26 cellular contexts compared by ENCODE assay signal in genomic region chr10:21214329-21214728, GRCh38.
DNase-seq lines count a peak whose midpoint lies in the region; ATAC-seq, FAIRE-seq and TF ChIP-seq lines count a peak whose summit lies in the region.
"Had no signal": no experiment of that assay in that cellular context is flagged by ENCODE, and none has a peak within 500 bp of the region (broad histone marks: within the 10 kb centered on the region; RNA-seq: fewer than 3 reads in every experiment).

No MANE protein-coding gene starts in this region.

- TF ChIP-seq RAD21 in H1 (IDR thresholded peaks at IDR 0.05 in 1 of 2, conservative IDR thresholded peaks at IDR 0.05 in 1 of 2; ENCODE audit: low read depth in 2 of 2, low read length in 2 of 2), result no peak

- no peak for TF ChIP-seq POLR2A in H1 (IDR thresholded peaks at IDR 0.05; ENCODE audit: control extremely low read depth in 1 of 2, low read depth in 2 of 2, low read length in 2 of 2)

- peak overlapping the region; percentile 80 for H3K4ac ChIP-seq in H1 (replicated peaks; ENCODE audit: insufficient read length, low read depth, low read length)
- no peak overlapping the region for H3K4ac ChIP-seq in trophoblast cell (ENCODE audit: low read depth, low read length)

- H2BK15ac ChIP-seq in H1 (ENCODE audit: low read length), result no peak overlapping the region

- H3K9ac ChIP-seq in H1 (replicated peaks in 1 of 4; ENCODE audit: extremely low read depth in 1 of 4, low read depth in 3 of 4, low read length in 3 of 4) (peak overlapping the region in 1 of 4 experiments; percentile 63; a peak in 1 of 7 replicates), trophoblast cell (ENCODE audit: low read length) (no peak overlapping the region), neural progenitor cell (no peak overlapping the region)
- H3K9ac ChIP-seq: BLaER1 treated with 17β-estradiol and CSF1 and Interleukin-3, amounts not matched to agents 10 nM and 100 nM had no signal

- H3K23ac ChIP-seq in H1 (ENCODE audit: insufficient read length), result peak overlapping the region; percentile 99
- H3K23ac ChIP-seq in trophoblast cell (ENCODE audit: low read length), result peak overlapping the region; percentile 3

- no peak overlapping the region; the same call in 1 of the 2 replicates for H2BK5ac ChIP-seq in H1 (ENCODE audit: low read depth, low read length)
- H2BK5ac ChIP-seq in trophoblast cell (ENCODE audit: low read depth, low read length, poor library complexity), result no peak overlapping the region

- H2BK20ac ChIP-seq in H1 (ENCODE audit: low read length), result no peak overlapping the region

- peaks cover 2% of the 10 kb centered on the region; the same call in 1 of the 2 replicates for H3K23me2 ChIP-seq in H1 (ENCODE audit: low read depth, low read length)

- no peaks in the 10 kb centered on the region; the same call in none of the 2 replicates for H3K79me1 ChIP-seq in H1 (ENCODE audit: low read depth, low read length)
- no peaks in the 10 kb centered on the region for H3K79me1 ChIP-seq in trophoblast cell (ENCODE audit: low read length)

- H3K4me2 ChIP-seq in H1 (ENCODE audit: insufficient read depth in 1 of 2, low read depth in 2 of 2, low read length in 2 of 2), result no peak overlapping the region
- H3K4me2 ChIP-seq in trophoblast cell (ENCODE audit: low read length), result no peak overlapping the region
- H3K4me2 ChIP-seq in neural progenitor cell, result no peak overlapping the region
- H3K4me2 ChIP-seq: A549; BLaER1 treated with 17β-estradiol and CSF1 and Interleukin-3, amounts not matched to agents 10 nM and 100 nM; GM23338 had no signal

- TF ChIP-seq CTCF in HEK293 (tag by site-specific recombination; IDR thresholded peaks at IDR 0.05), result no peak
- no peak for TF ChIP-seq CTCF in WTC11 (IDR thresholded peaks at IDR 0.05)
- TF ChIP-seq CTCF in H1 (IDR thresholded peaks at IDR 0.05; ENCODE audit: control extremely low read depth in 1 of 3, insufficient read depth in 1 of 3, low read depth in 1 of 3, low read length in 3 of 3), result no peak
- no peak for TF ChIP-seq CTCF in neural progenitor cell (IDR thresholded peaks at IDR 0.05)

- peak overlapping the region; percentile 95 for H3K14ac ChIP-seq in H1 (ENCODE audit: insufficient read length)
- H3K14ac ChIP-seq in trophoblast cell (ENCODE audit: low read length), result no peak overlapping the region

- 88% methylated on average over 3 of the region's 3 CpGs; no CpG with 5 or more reads in 1 of the 2 experiments for WGBS in H1 (ENCODE audit: extremely low coverage in 1 of 2, insufficient coverage in 1 of 2, insufficient read length in 1 of 2, insufficient replicate concordance in 2 of 2, low coverage in 1 of 2, low lambda C conversion rate in 2 of 2, missing lambda C conversion rate in 1 of 2), 2 experiments
- no CpG with 5 or more reads among the region's 3 CpGs for WGBS in trophoblast cell (ENCODE audit: extremely low coverage, insufficient coverage, insufficient read length)
- WGBS in small intestine, 3 donors, result 95 to 96% (median 95%) methylated on average over 3 of the region's 3 CpGs

- no peak overlapping the region; the same call in 1 of the 2 replicates for H2BK12ac ChIP-seq in H1 (ENCODE audit: low read depth, low read length)
- H2BK12ac ChIP-seq in trophoblast cell (ENCODE audit: low read length), result no peak overlapping the region

- H3K36me3 ChIP-seq in HEK293 (ENCODE audit: control insufficient read depth in 2 of 2, insufficient read depth in 1 of 2, low read length in 2 of 2) (no peaks in the 10 kb centered on the region), H1 (ENCODE audit: control insufficient read depth in 2 of 4, insufficient read depth in 4 of 4, low read length in 3 of 4) (no peaks in the 10 kb centered on the region; a peak in 1 of 8 replicates), trophoblast cell (ENCODE audit: control insufficient read depth in 1 of 2, insufficient read depth in 2 of 2, low read length in 2 of 2) (no peaks in the 10 kb centered on the region), small intestine (ENCODE audit: control insufficient read depth in 2 of 2, insufficient read depth in 2 of 2, low read length in 2 of 2) (no peaks in the 10 kb centered on the region), neural progenitor cell (no peaks in the 10 kb centered on the region)
- H3K36me3 ChIP-seq: BE2C; BLaER1 treated with 17β-estradiol and CSF1 and Interleukin-3, amounts not matched to agents 10 nM and 100 nM; HAP-1 had no signal

- POLR2A ChIA-PET in HEK293 (lab: Yijun Ruan, JAX) (no interaction called here), WTC11 (lab: Charles Lee) (no interaction called here), H1 (lab: Charles Lee; ENCODE audit: partially characterized antibody) (interaction anchor here (1.3 kb wide), 1 partner anchor 11 kb away, joined by 4 read pairs; no protein-coding TSS in a partner anchor)

- H3K27ac Mint-ChIP-seq in WTC11 (peak overlapping the region; percentile 34; the same call in 1 of the 2 replicates), neural progenitor cell (no peak overlapping the region)
- H3K27ac Mint-ChIP-seq: CD4-positive, alpha-beta T cell; GM23338 had no signal

- H3K4me3 ChIP-seq in HEK293 (ENCODE audit: low read depth, low read length) (no peak overlapping the region), H1 (ENCODE audit: extremely low read depth in 1 of 4, insufficient read depth in 2 of 4, low read depth in 3 of 4, low read length in 4 of 4) (no peak overlapping the region), trophoblast cell (ENCODE audit: low read depth, low read length) (peak overlapping the region; percentile 41), small intestine (ENCODE audit: low read depth in 1 of 2, low read length in 2 of 2) (no peak overlapping the region), neural progenitor cell (no peak overlapping the region)
- H3K4me3 ChIP-seq: A549; BLaER1 treated with 17β-estradiol and CSF1 and Interleukin-3, amounts not matched to agents 10 nM and 100 nM; GM23338; HAP-1 had no signal

- H3K18ac ChIP-seq in H1 (ENCODE audit: extremely low read depth, low read length) (no peak overlapping the region), trophoblast cell (ENCODE audit: low read length) (no peak overlapping the region)

- peaks cover 0 to 3% of the 10 kb centered on the region in 2 experiments for H4K20me1 ChIP-seq in H1 (replicated peaks in 1 of 2; ENCODE audit: control insufficient read depth in 1 of 2, insufficient read depth in 2 of 2, low read length in 2 of 2)
- no peaks in the 10 kb centered on the region for H4K20me1 ChIP-seq in neural progenitor cell (ENCODE audit: low read depth)
- H4K20me1 ChIP-seq: BLaER1 treated with 17β-estradiol and CSF1 and Interleukin-3, amounts not matched to agents 10 nM and 100 nM had no signal

- H4K12ac ChIP-seq in trophoblast cell (ENCODE audit: low read depth, low read length), result no peak overlapping the region

- H3K79me2 ChIP-seq in H1 (ENCODE audit: control insufficient read depth in 1 of 2, insufficient read depth in 2 of 2, low read length in 2 of 2), result no peaks in the 10 kb centered on the region; a peak in 1 of 4 replicates
- H3K79me2 ChIP-seq in trophoblast cell (ENCODE audit: control insufficient read depth, insufficient read depth, low read length, poor library complexity), result no peaks in the 10 kb centered on the region
- peaks cover 6% of the 10 kb centered on the region for H3K79me2 ChIP-seq in neural progenitor cell (ENCODE audit: low read depth)

- DNase-seq in WTC11 (ENCODE audit: low spot score), result no peak
- no peak for DNase-seq in H1 (ENCODE audit: low read depth in 1 of 2, low spot score in 2 of 2)
- DNase-seq in trophoblast cell, result no peak
- no peak for DNase-seq in small intestine
- DNase-seq in cerebellum (ENCODE audit: low spot score), result no peak
- DNase-seq in neural progenitor cell (ENCODE audit: low spot score), result no peak
- DNase-seq: 8988T; ACHN; AML-193; BE2C; CD4-positive, alpha-beta T cell; CD8-positive, alpha-beta memory T cell; DMS 273 treated with DMSO at 0.1 percent for 48 hours; DMS79; EL; GDM1 had no signal

- no peaks in the 10 kb centered on the region for H3K9me3 ChIP-seq in HEK293 (ENCODE audit: control insufficient read depth, insufficient read depth, low read depth, low read length)
- H3K9me3 ChIP-seq in H1 (ENCODE audit: insufficient read depth in 2 of 2, low read depth in 1 of 2, low read length in 1 of 2), result peaks cover 0 to 4% of the 10 kb centered on the region in 2 experiments; a peak in 2 of 4 replicates
- peaks cover 2% of the 10 kb centered on the region for H3K9me3 ChIP-seq in trophoblast cell (ENCODE audit: insufficient read depth, low read depth, low read length)
- H3K9me3 ChIP-seq in small intestine (ENCODE audit: control insufficient read depth, low read depth), result no peaks in the 10 kb centered on the region
- H3K9me3 ChIP-seq in neural progenitor cell (ENCODE audit: low read depth), result no peaks in the 10 kb centered on the region
- H3K9me3 ChIP-seq: A549; BE2C; BLaER1 treated with 17β-estradiol and CSF1 and Interleukin-3, amounts not matched to agents 10 nM and 100 nM had no signal

- no peak for ATAC-seq in WTC11
- ATAC-seq: A549, GM23338 had no signal

- H2AK5ac ChIP-seq in H1 (ENCODE audit: low read depth, low read length), result peak overlapping the region; percentile 76; the same call in 1 of the 2 replicates
- H2AK5ac ChIP-seq in trophoblast cell (ENCODE audit: low read length), result no peak overlapping the region

- TF ChIP-seq EP300 in H1 (IDR thresholded peaks at IDR 0.05; ENCODE audit: borderline replicate concordance in 1 of 2, low read depth in 2 of 2, low read length in 2 of 2), result no peak

- H3K27me3 ChIP-seq in H1 (replicated peaks in 1 of 4; ENCODE audit: control insufficient read depth in 3 of 4, extremely low read depth in 1 of 4, insufficient read depth in 3 of 4, low read length in 3 of 4), result no peaks in the 10 kb centered on the region
- H3K27me3 ChIP-seq in trophoblast cell (ENCODE audit: insufficient read depth, low read length), result no peaks in the 10 kb centered on the region
- no peaks in the 10 kb centered on the region for H3K27me3 ChIP-seq in small intestine (ENCODE audit: control insufficient read depth in 2 of 2, insufficient read depth in 2 of 2, low read length in 2 of 2)
- no peaks in the 10 kb centered on the region for H3K27me3 ChIP-seq in neural progenitor cell
- H3K27me3 ChIP-seq: BE2C; BLaER1 treated with 17β-estradiol and CSF1 and Interleukin-3, amounts not matched to agents 10 nM and 100 nM had no signal

- H3K27ac ChIP-seq in HEK293 (ENCODE audit: extremely low read depth, low read depth, low read length), result no peak overlapping the region
- H3K27ac ChIP-seq in H1 (ENCODE audit: low read depth, low read length), result no peak overlapping the region
- H3K27ac ChIP-seq in trophoblast cell (ENCODE audit: low read depth, low read length), result no peak overlapping the region
- no peak overlapping the region for H3K27ac ChIP-seq in small intestine (ENCODE audit: low read depth in 1 of 2, low read length in 1 of 2)
- no peak overlapping the region for H3K27ac ChIP-seq in neural progenitor cell
- H3K27ac ChIP-seq: A549; BLaER1 treated with 17β-estradiol and CSF1 and Interleukin-3, amounts not matched to agents 10 nM and 100 nM had no signal

- H3K9me3 Mint-ChIP-seq in WTC11 (peaks cover 15% of the 10 kb centered on the region), neural progenitor cell (peaks cover 11% of the 10 kb centered on the region)
- H3K9me3 Mint-ChIP-seq: CD8-positive, alpha-beta memory T cell had no signal

- H3K4me1 Mint-ChIP-seq in WTC11 (no peaks in the 10 kb centered on the region), neural progenitor cell (peaks cover 3% of the 10 kb centered on the region)
- H3K4me1 Mint-ChIP-seq: CD8-positive, alpha-beta memory T cell had no signal

- H2BK120ac ChIP-seq in H1 (replicated peaks; ENCODE audit: low read depth, low read length) (no peak overlapping the region), trophoblast cell (ENCODE audit: insufficient read depth, low read length, poor library complexity) (no peak overlapping the region)

- H4K8ac ChIP-seq in H1 (ENCODE audit: extremely low read depth, insufficient read depth, low read length) (no peak overlapping the region), trophoblast cell (ENCODE audit: low read depth, low read length) (no peak overlapping the region)

- no peak overlapping the region for H3K4me3 Mint-ChIP-seq in WTC11
- no peak overlapping the region for H3K4me3 Mint-ChIP-seq in neural progenitor cell
- H3K4me3 Mint-ChIP-seq: CD14-positive monocyte; CD4-positive, alpha-beta T cell; CD8-positive, alpha-beta memory T cell; GM23338 had no signal

- FAIRE-seq in H1 (lab: Jason Lieb, UNC) (no peak), small intestine (lab: Jason Lieb, UNC) (no peak)
- FAIRE-seq: A549, D721Med, GM12891, GM18507, H54 had no signal

- H3K36me3 Mint-ChIP-seq in WTC11 (peaks cover 9% of the 10 kb centered on the region), neural progenitor cell (peaks cover 8% of the 10 kb centered on the region)
- H3K36me3 Mint-ChIP-seq: CD14-positive monocyte; CD8-positive, alpha-beta memory T cell had no signal

- no peak overlapping the region for H3K56ac ChIP-seq in H1 (replicated peaks; ENCODE audit: insufficient read length, low read depth, low read length)

- H4K5ac ChIP-seq in H1 (ENCODE audit: insufficient read length, low read depth, low read length), result no peak overlapping the region

- no peaks in the 10 kb centered on the region for H3K4me1 ChIP-seq in HEK293 (ENCODE audit: control insufficient read depth, insufficient read depth, low read length)
- H3K4me1 ChIP-seq in H1 (replicated peaks in 1 of 4; ENCODE audit: control insufficient read depth in 3 of 4, insufficient read depth in 4 of 4, low read length in 3 of 4), result no peaks in the 10 kb centered on the region
- H3K4me1 ChIP-seq in trophoblast cell (ENCODE audit: control insufficient read depth in 1 of 2, insufficient read depth in 2 of 2, low read length in 2 of 2), result no peaks in the 10 kb centered on the region
- H3K4me1 ChIP-seq in small intestine (ENCODE audit: control insufficient read depth in 2 of 2, insufficient read depth in 1 of 2, low read depth in 1 of 2, low read length in 1 of 2), result no peaks in the 10 kb centered on the region
- no peaks in the 10 kb centered on the region for H3K4me1 ChIP-seq in neural progenitor cell
- H3K4me1 ChIP-seq: A549, BE2C, HAP-1 had no signal

- H3K27me3 Mint-ChIP-seq in WTC11 (ENCODE audit: low read depth) (no peaks in the 10 kb centered on the region), neural progenitor cell (ENCODE audit: insufficient read depth, low read depth) (no peaks in the 10 kb centered on the region)

- peaks cover 6% of the 10 kb centered on the region for H3F3A ChIP-seq in neural progenitor cell (ENCODE audit: low read depth)

- no peak overlapping the region for H2AFZ ChIP-seq in H1 (ENCODE audit: low read length)
- no peak overlapping the region for H2AFZ ChIP-seq in trophoblast cell (ENCODE audit: insufficient read depth, low read length, poor library complexity)
- H2AFZ ChIP-seq in neural progenitor cell (replicated peaks), result no peak overlapping the region
- H2AFZ ChIP-seq: GM23338 had no signal

- H4K91ac ChIP-seq in H1 (replicated peaks; ENCODE audit: insufficient read length, low read length), result peak overlapping the region; percentile 62
- H4K91ac ChIP-seq in trophoblast cell (ENCODE audit: low read depth, low read length), result no peak overlapping the region

- CTCF ChIA-PET in HEK293 (lab: Yijun Ruan, JAX) (no interaction called here), WTC11 (lab: Charles Lee) (interaction anchor here (0.8 kb wide), 1 partner anchor 16 kb away, joined by 3 read pairs; no protein-coding TSS in a partner anchor), H1 (lab: Charles Lee; ENCODE audit: partially characterized antibody) (no interaction called here)
